In genomic region chrX:107629533-107629909, GRCh38 we compare ENCODE assay signal across 8 cellular contexts. TPM values are rescaled to one million over a fixed set of nuclear protein-coding genes. Genes with fewer than 3 reads are reported as not detected.
DNase-seq lines count a peak whose midpoint lies in the region; ATAC-seq, FAIRE-seq and TF ChIP-seq lines count a peak whose summit lies in the region.

No MANE protein-coding gene starts in this region.

- H3K27ac Mint-ChIP-seq in activated naive CD4-positive, alpha-beta T cell treated with anti-CD3 and anti-CD28 coated beads for 36 hours, result peak overlapping the region; percentile 95

- TF ChIP-seq CTCF in NB4 (IDR thresholded peaks at IDR 0.05; ENCODE audit: low read depth, low read length), result peak; percentile 19
- peak in 2 of 3 experiments; percentile 23 to 25; a peak in 3 of 6 replicates for TF ChIP-seq CTCF in GM12878 (IDR thresholded peaks at IDR 0.05 in 2 of 3, conservative IDR thresholded peaks at IDR 0.05 in 1 of 3; ENCODE audit: control insufficient read depth in 2 of 3, extremely low read depth in 1 of 3, insufficient read depth in 1 of 3, low read depth in 3 of 3, low read length in 3 of 3)
- TF ChIP-seq CTCF in HepG2 (CRISPR knock-in tag; IDR thresholded peaks at IDR 0.05), result peak; percentile 39

- peak overlapping the region; percentile 68 for H3K9ac ChIP-seq in GM12878 (ENCODE audit: control insufficient read depth, insufficient read depth, low read length)
- H3K9ac ChIP-seq in HepG2 (ENCODE audit: insufficient read depth, low read depth, low read length), result peak overlapping the region; percentile 77

- H3K4me1 Mint-ChIP-seq in activated naive CD4-positive, alpha-beta T cell treated with anti-CD3 and anti-CD28 coated beads for 36 hours (ENCODE audit: low read depth), result peaks cover 26% of the 10 kb centered on the region

- 17% methylated on average over 5 of the region's 5 CpGs for WGBS in GM12878 (ENCODE audit: insufficient coverage, insufficient replicate concordance, low lambda C conversion rate, missing lambda C conversion rate)
- 0% methylated on average over 3 of the region's 5 CpGs for WGBS in HepG2 (ENCODE audit: low lambda C conversion rate)

- peak overlapping the region; percentile 5 for H3K4me2 ChIP-seq in GM12878 (ENCODE audit: control insufficient read depth, insufficient read depth)
- H3K4me2 ChIP-seq in HepG2 (ENCODE audit: low read depth, low read length), result peak overlapping the region; percentile 77

- peak overlapping the region; percentile 91 for H3K4me3 Mint-ChIP-seq in activated naive CD4-positive, alpha-beta T cell treated with anti-CD3 and anti-CD28 coated beads for 36 hours

- H3K9me3 ChIP-seq in GM12878 (replicated peaks; ENCODE audit: control insufficient read depth, insufficient read depth, low read length), result no peaks in the 10 kb centered on the region
- no peaks in the 10 kb centered on the region for H3K9me3 ChIP-seq in HepG2 (ENCODE audit: low read length)

- H3K27ac ChIP-seq in GM12878 (ENCODE audit: control insufficient read depth, insufficient read depth) (no peak overlapping the region), HepG2 (ENCODE audit: extremely low read length, insufficient read depth, low read length) (peak overlapping the region; percentile 35)

- H3K79me2 ChIP-seq in GM12878 (ENCODE audit: control insufficient read depth, insufficient read depth, low read length) (peaks cover 30% of the 10 kb centered on the region), HepG2 (ENCODE audit: insufficient read depth, low read length) (peaks cover 40% of the 10 kb centered on the region)

- H3K36me3 ChIP-seq in GM12878 (ENCODE audit: control insufficient read depth in 2 of 2, insufficient read depth in 2 of 2, low read length in 1 of 2), result no peaks in the 10 kb centered on the region
- no peaks in the 10 kb centered on the region for H3K36me3 ChIP-seq in HepG2 (replicated peaks in 1 of 2; ENCODE audit: control insufficient read depth in 1 of 2, insufficient read depth in 2 of 2, low read length in 2 of 2)

- H3K27me3 Mint-ChIP-seq in activated naive CD4-positive, alpha-beta T cell treated with anti-CD3 and anti-CD28 coated beads for 36 hours (ENCODE audit: low read depth), result no peaks in the 10 kb centered on the region

- POLR2A ChIA-PET in GM12878 (lab: Charles Lee) (interaction anchor here (0.7 to 0.9 kb wide), 3 partner anchors 11 to 19 kb away, joined by 3 to 7 read pairs (median 4); no protein-coding TSS in a partner anchor), HepG2 (lab: Yijun Ruan, JAX) (interaction anchor here (1.6 kb wide), 1 partner anchor 697 kb away, joined by 5 read pairs; no protein-coding TSS in a partner anchor)

- in situ Hi-C loops in GM12878 (cut with MboI) (no loop called here), HepG2 (cut with HindIII; ENCODE audit: extremely low pct_ligation_motif_present, low pct_unique_long_range_greater_than_20kb) (no loop called here)

- H2AFZ ChIP-seq in GM12878 (ENCODE audit: control insufficient read depth, low read depth, low read length), result no peak overlapping the region
- H2AFZ ChIP-seq in HepG2 (ENCODE audit: low read length), result no peak overlapping the region

- CTCF ChIA-PET in activated naive CD4-positive, alpha-beta T cell treated with anti-CD3 and anti-CD28 coated beads for 36 hours (lab: Charles Lee), result interaction anchor here (0.8 to 2.1 kb wide), 6 partner anchors 25 to 178 kb away, joined by 3 to 8 read pairs (median 3); no protein-coding TSS in a partner anchor
- CTCF ChIA-PET in GM12878 (lab: Yijun Ruan, JAX) (interaction anchor here (0.9 to 6.1 kb wide), 4 partner anchors 13 to 146 kb away, joined by 3 to 50 read pairs (median 7); partner anchors contain the start of gene TSC22D3), HepG2 (lab: Yijun Ruan, JAX; ENCODE audit: low intra/inter-chr PET ratio, low total read pairs) (no interaction called here)

- TF ChIP-seq RAD21 in GM12878 (IDR thresholded peaks at IDR 0.05; ENCODE audit: insufficient read depth, low read depth, low read length) (no peak), HepG2 (CRISPR knock-in tag; IDR thresholded peaks at IDR 0.05) (no peak)

- H4K20me1 ChIP-seq in GM12878 (ENCODE audit: control insufficient read depth, insufficient read depth) (no peaks in the 10 kb centered on the region), HepG2 (ENCODE audit: insufficient read depth, low read length) (0 out of 2 replicates have a peak, but pooled peaks cover 2% of the 10 kb centered on the region)

- RAD21 ChIA-PET in GM12878 (lab: Charles Lee; ENCODE audit: unreplicated experiment), result interaction anchor here (1.0 to 2.3 kb wide), 4 partner anchors 88 to 146 kb away, joined by 3 to 12 read pairs (median 7); partner anchors contain the start of gene TSC22D3

- H3K4me3 ChIP-seq in NB4 (ENCODE audit: low read depth, low read length) (peak overlapping the region; percentile 97), GM12878 (peak overlapping the region; percentile 74), HepG2 (replicated peaks in 1 of 3; ENCODE audit: insufficient read depth in 1 of 3, low read depth in 2 of 3, low read length in 3 of 3) (peak overlapping the region; percentile 63 to 82 (median 78); a peak in 5 of 6 replicates)

- peaks cover 6% of the 10 kb centered on the region for H3K36me3 Mint-ChIP-seq in activated naive CD4-positive, alpha-beta T cell treated with anti-CD3 and anti-CD28 coated beads for 36 hours (ENCODE audit: low read depth)

- no peaks in the 10 kb centered on the region for H3K9me3 Mint-ChIP-seq in activated naive CD4-positive, alpha-beta T cell treated with anti-CD3 and anti-CD28 coated beads for 36 hours

- no TSS peak for BruUV-seq in GM12878 (replicated peaks; lab: Mats Ljungman, UMichigan)
- no TSS peak for BruUV-seq in HepG2 (replicated peaks; lab: Mats Ljungman, UMichigan)

- no peak for TF ChIP-seq EP300 in GM12878 (IDR thresholded peaks at IDR 0.05; ENCODE audit: borderline replicate concordance in 1 of 2, control insufficient read depth in 1 of 2, low read depth in 2 of 2, low read length in 2 of 2)
- no peak for TF ChIP-seq EP300 in HepG2 (IDR thresholded peaks at IDR 0.05; ENCODE audit: low read depth in 2 of 2, low read length in 2 of 2)
- no peak for TF ChIP-seq EP300 in HepG2 (CRISPR knock-in tag; IDR thresholded peaks at IDR 0.05; ENCODE audit: borderline replicate concordance)

- peak; percentile 27; the same call in 2 of the 3 replicates for ATAC-seq in GM12878
- 0 out of 3 replicates have a peak, but pooled peaks have one; percentile 15 for ATAC-seq in HepG2
- ATAC-seq in HG02610 (IDR thresholded peaks at IDR 0.05; ENCODE audit: unreplicated experiment), result no peak
- ATAC-seq in GM21576 (IDR thresholded peaks at IDR 0.05; ENCODE audit: unreplicated experiment), result no peak

- SMC1A ChIA-PET in GM12878 (lab: Charles Lee; ENCODE audit: uncharacterized antibody, unreplicated experiment), result interaction anchor here (0.9 to 5.2 kb wide), 7 partner anchors 10 to 90 kb away, joined by 3 to 22 read pairs (median 3); no protein-coding TSS in a partner anchor

- TF ChIP-seq POLR2A in NB4 (IDR thresholded peaks at IDR 0.05; ENCODE audit: extremely low read depth, insufficient read length), result no peak
- no peak for TF ChIP-seq POLR2A in GM12878 (IDR thresholded peaks at IDR 0.05; ENCODE audit: low read depth, low read length)
- TF ChIP-seq POLR2A in HepG2 (IDR thresholded peaks at IDR 0.05; ENCODE audit: insufficient read depth in 1 of 2, low read depth in 2 of 2, low read length in 2 of 2), result no peak

- H3K27me3 ChIP-seq in GM12878 (replicated peaks in 1 of 2; ENCODE audit: control insufficient read depth in 2 of 2, insufficient read depth in 2 of 2, low read length in 1 of 2), result no peaks in the 10 kb centered on the region
- no peaks in the 10 kb centered on the region; a peak in 1 of 5 replicates for H3K27me3 ChIP-seq in HepG2 (ENCODE audit: control insufficient read depth in 1 of 2, insufficient read depth in 2 of 2, low read length in 2 of 2)

- H3K4me1 ChIP-seq in GM12878 (ENCODE audit: control insufficient read depth, insufficient read depth, low read length) (no peaks in the 10 kb centered on the region), HepG2 (ENCODE audit: insufficient read depth, low read length) (peaks cover 30% of the 10 kb centered on the region)

- peak; percentile 10 for DNase-seq in activated naive CD4-positive, alpha-beta T cell treated with anti-CD3 and anti-CD28 coated beads for 36 hours
- DNase-seq in activated naive CD4-positive, alpha-beta T cell treated with Interleukin-2 at 50 U/mL for 16 hours, result no peak
- peak; percentile 48 for DNase-seq in NB4 (ENCODE audit: low read depth)
- no peak for DNase-seq in GM12878 (ENCODE audit: low read depth, low spot score)
- peak; percentile 6 for DNase-seq in HepG2 (ENCODE audit: low spot score)
- DNase-seq in urothelium cell line (ENCODE audit: low spot score), result peak; percentile 6

- intact Hi-C loops in activated naive CD4-positive, alpha-beta T cell treated with anti-CD3 and anti-CD28 coated beads for 36 hours (cut with micrococcal nuclease), result loop anchor here (1.0 to 5.0 kb wide), 4 partner anchors 26 to 1017 kb away; partner anchors contain the start of genes RADX and RBM41
- intact Hi-C loops in GM12878 (cut with micrococcal nuclease; ENCODE audit: unreplicated experiment) (no loop called here), HepG2 (cut with micrococcal nuclease; ENCODE audit: unreplicated experiment) (no loop called here)

- no peak for FAIRE-seq in GM12878 (lab: Jason Lieb, UNC)
- FAIRE-seq in HepG2 (lab: Jason Lieb, UNC), result no peak
- no peak for FAIRE-seq in urothelium cell line (lab: Jason Lieb, UNC)

RNA-seq across cellular contexts. Expression of gene PRPS1, which starts 1.2 kb away (rescaled TPM):
- 100 to 1,000 TPM; 195 to 196 TPM for total RNA-seq in activated naive CD4-positive, alpha-beta T cell treated with anti-CD3 and anti-CD28 coated beads for 36 hours
- 11.5 and 12.7 TPM in 2 replicates for total RNA-seq in GM12878 (2013; cell fraction: nucleolus; rRNA removed)
- total RNA-seq in GM12878 (2014; rRNA removed) (26.5 and 28.1 TPM in 2 replicates), GM12878 (2014; rRNA removed; fragmentation: Illumina TruSeq; extraction: Trizol) (44.6 and 44.8 TPM in 2 replicates), GM12878 (2021) (57.3 and 65.8 TPM in 2 replicates), HepG2 (2016; rRNA removed; fragmentation: Illumina TruSeq; extraction: Trizol) (54.4 and 80.5 TPM in 2 replicates)
- polyA plus RNA-seq in GM12878 (2011; ENCODE audit: low read depth), result 40.2 TPM
- polyA plus RNA-seq in GM12878 (2011; rRNA removed) (86.5 and 105 TPM in 2 replicates), GM12878 (2014; fragmentation: Illumina TruSeq; extraction: Trizol) (71.2 and 77.5 TPM in 2 replicates), GM12878 (2014; fragmentation: Nextera tagmentation; extraction: Ambion mirVana) (10 to 100 TPM; 31.2 to 31.5 TPM), GM12878 (2014; rRNA removed) (54.5 and 64.8 TPM in 2 replicates), GM12878 (2016; fragmentation: Nextera tagmentation; extraction: Ambion mirVana) (10 to 100 TPM; 76.1 to 77.0 TPM), HepG2 (2011; rRNA removed) (26.0 and 33.7 TPM in 2 replicates)
- polyA plus RNA-seq in GM12878 (2011; cell fraction: cytosol; rRNA removed), result 54.5 and 55.8 TPM in 2 replicates
- 22.0 and 28.3 TPM in 2 replicates for polyA plus RNA-seq in GM12878 (2011; cell fraction: nucleus; rRNA removed)
- polyA plus RNA-seq in GM12878 (2012), result 35.3 and 36.1 TPM in 2 replicates
- 49.0 and 87.7 TPM in 2 replicates for polyA minus RNA-seq in GM12878 (2011; rRNA and poly(A)+ RNA removed)
- 17.2 and 22.5 TPM in 2 replicates for polyA minus RNA-seq in GM12878 (2011; cell fraction: cytosol; rRNA and poly(A)+ RNA removed)
- polyA minus RNA-seq in GM12878 (2011; cell fraction: nucleus; rRNA and poly(A)+ RNA removed), result 6.4 and 10.3 TPM in 2 replicates
- 9.9 and 13.0 TPM in 2 replicates for total RNA-seq in HepG2 (2016; cell fraction: cytosol; rRNA removed; fragmentation: Illumina TruSeq; extraction: Trizol; ENCODE audit: low read depth)
- 52.3 and 82.1 TPM in 2 replicates for total RNA-seq in HepG2 (2016; cell fraction: insoluble cytoplasmic fraction; rRNA removed; fragmentation: Illumina TruSeq; extraction: Trizol)
- total RNA-seq in HepG2 (2016; cell fraction: membrane; rRNA removed; fragmentation: Illumina TruSeq; extraction: Trizol), result 25.7 and 27.0 TPM in 2 replicates
- 22.0 and 23.9 TPM in 2 replicates for total RNA-seq in HepG2 (2016; cell fraction: nucleus; rRNA removed; fragmentation: Illumina TruSeq; extraction: Trizol)
- polyA plus RNA-seq in HepG2 (2011; cell fraction: cytosol; rRNA removed), result 23.3 and 28.8 TPM in 2 replicates
- polyA plus RNA-seq in HepG2 (2011; cell fraction: nucleus; rRNA removed), result 7.3 and 8.4 TPM in 2 replicates
- polyA plus RNA-seq in HepG2 (2012), result 25.1 and 35.9 TPM in 2 replicates
- 11.3 and 12.7 TPM in 2 replicates for polyA plus RNA-seq in HepG2 (2016; cell fraction: cytosol; fragmentation: Illumina TruSeq; extraction: Trizol; ENCODE audit: low read depth)
- 89.6 and 95.5 TPM in 2 replicates for polyA plus RNA-seq in HepG2 (2016; cell fraction: insoluble cytoplasmic fraction; fragmentation: Illumina TruSeq; extraction: Trizol; ENCODE audit: low read depth)
- 18.7 and 19.3 TPM in 2 replicates for polyA plus RNA-seq in HepG2 (2016; cell fraction: membrane; fragmentation: Illumina TruSeq; extraction: Trizol; ENCODE audit: low read depth)
- 29.5 and 31.8 TPM in 2 replicates for polyA plus RNA-seq in HepG2 (2016; cell fraction: nucleus; fragmentation: Illumina TruSeq; extraction: Trizol; ENCODE audit: insufficient read depth, low read depth)
- 34.8 and 117 TPM in 2 replicates for polyA minus RNA-seq in HepG2 (2011; rRNA and poly(A)+ RNA removed; ENCODE audit: low replicate concordance)
- 20.4 and 21.6 TPM in 2 replicates for polyA minus RNA-seq in HepG2 (2011; cell fraction: cytosol; rRNA and poly(A)+ RNA removed)
- polyA minus RNA-seq in HepG2 (2011; cell fraction: nucleus; rRNA and poly(A)+ RNA removed), result 13.6 and 17.8 TPM in 2 replicates

Comparison
In these comparisons a context has a peak if more than half of its experiments do, and no peak if none do; other contexts are left out.
1. DNase-seq: peak in activated naive CD4-positive, alpha-beta T cell treated with anti-CD3 and anti-CD28 coated beads for 36 hours (single experiment), NB4 (single experiment), HepG2 (single experiment) and urothelium cell line (single experiment); none in activated naive CD4-positive, alpha-beta T cell treated with Interleukin-2 at 50 U/mL for 16 hours (single experiment) and GM12878 (single experiment).
2. ATAC-seq: peak in GM12878 (single experiment) and HepG2 (single experiment); none in HG02610 (single experiment) and GM21576 (single experiment).
3. Peak in every context shown above with its lines, with median percentiles within 50 percentile points of each other: H3K4me3 ChIP-seq and CTCF ChIP-seq.